ENCODE assay signal across 24 cellular contexts in the genomic region with DNA sequence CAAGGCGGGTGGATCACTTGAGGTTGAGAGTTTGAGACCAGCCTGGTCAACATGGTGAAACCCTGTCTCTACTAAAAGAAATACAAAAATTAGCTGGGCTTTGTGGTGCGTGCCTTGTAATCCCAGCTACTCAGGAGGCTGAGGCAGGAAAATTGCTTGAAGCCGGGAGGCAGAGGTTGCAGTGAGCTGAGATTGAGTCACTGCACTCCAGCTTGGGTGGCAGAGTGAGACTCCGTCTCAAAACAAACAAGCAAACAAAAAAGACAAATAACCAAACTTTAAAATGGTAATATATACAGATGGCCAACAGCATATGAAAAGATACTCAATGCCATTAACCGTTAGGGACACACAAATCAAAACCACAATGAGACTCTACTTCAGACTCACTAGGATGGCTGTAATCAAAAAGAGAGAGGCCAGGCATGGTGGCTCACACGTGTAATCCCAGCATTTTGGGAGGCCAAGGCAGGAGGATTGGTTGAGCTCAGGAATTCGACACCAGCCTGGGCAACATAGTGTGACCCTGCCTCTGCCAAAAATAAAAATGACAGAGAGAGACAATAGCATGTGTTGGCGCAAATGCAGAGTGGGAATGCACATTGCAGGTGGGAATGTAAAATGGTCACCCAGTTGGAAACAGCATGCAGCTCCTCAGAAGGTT. TPM values are rescaled to one million over a fixed set of nuclear protein-coding genes. Genes with fewer than 3 reads are reported as not detected.
"Had no signal": no experiment of that assay in that cellular context is flagged by ENCODE, and none has a peak within 500 bp of the region (broad histone marks: within the 10 kb centered on the region; RNA-seq: fewer than 3 reads in every experiment).

No MANE protein-coding gene starts in this region.

- H3K4me3 ChIP-seq: K562, SJCRH30, SK-N-MC had no signal

- H3K36me3 ChIP-seq: SJCRH30 had no signal

- H3K27ac ChIP-seq: HL-60, KMS-11, RWPE1, SJCRH30, SK-N-MC had no signal

- ATAC-seq: K562, Panc1 had no signal

- H3K4me2 ChIP-seq: KMS-11 had no signal

- H3K4me3 Mint-ChIP-seq: IgD-negative memory B cell had no signal

- H3K27me3 Mint-ChIP-seq: IgD-negative memory B cell had no signal

- H3K9ac ChIP-seq: KMS-11 had no signal

- DNase-seq: Kasumi-1, MM.1S, NCI-H1092 treated with DMSO at 0.1 percent for 48 hours, NCI-H1436, NCI-H187, NCI-H2029, NCI-H2081 treated with DMSO at 0.1 percent for 48 hours, NCI-H2171, NCI-H226, NCI-H446, NCI-H510A, NCI-H524 treated with DMSO at 0.1 percent for 48 hours, NCI-H774, SHP77, SJCRH30 had no signal

- H3K9me3 Mint-ChIP-seq: IgD-negative memory B cell had no signal

- H3K27me3 ChIP-seq: SJCRH30 had no signal

- H3K9me3 ChIP-seq: SJCRH30 had no signal

- FAIRE-seq: HTR-8/SVneo, K562 had no signal

- H3K27ac Mint-ChIP-seq: IgD-negative memory B cell had no signal

RNA-seq across cellular contexts. Expression of a gene that starts 21.3 kb away (rescaled TPM):
- total RNA-seq: M059J, SJCRH30 had no signal
- polyA plus RNA-seq: IgD-negative memory B cell had no signal

RNA-seq across cellular contexts. Expression of a gene that starts 36.8 kb away (rescaled TPM):
- total RNA-seq: SJCRH30 had no signal
- polyA plus RNA-seq: IgD-negative memory B cell had no signal
